In genomic region chr2:72155737-72156136, GRCh38 we compare ENCODE assay signal across 26 cellular contexts. TPM values are rescaled to one million over a fixed set of nuclear protein-coding genes. Genes with fewer than 3 reads are reported as not detected.
"Had no signal": no experiment of that assay in that cellular context is flagged by ENCODE, and none has a peak within 500 bp of the region (broad histone marks: within the 10 kb centered on the region; RNA-seq: fewer than 3 reads in every experiment).

No MANE protein-coding gene starts in this region.

- H3K4me1 ChIP-seq: body of pancreas, SJCRH30 had no signal

- DNase-seq: activated CD4-positive, alpha-beta memory T cell treated with anti-CD3 and anti-CD28 coated beads for 36 hours; activated CD4-positive, alpha-beta T cell treated with anti-CD3 and anti-CD28 coated beads, Interleukin-2, amount 10 ng/mL, durations not matched to agents 7 days and 5 days; activated CD4-positive, CD25-positive, alpha-beta regulatory T cell; activated gamma-delta T cell treated with Interleukin-2 at 50 U/mL for 16 hours; activated naive CD4-positive, alpha-beta T cell treated with anti-CD3 and anti-CD28 coated beads, Interleukin-2, amount 10 ng/mL, durations not matched to agents 7 days and 5 days; activated naive CD8-positive, alpha-beta T cell treated with anti-CD3 and anti-CD28 coated beads for 36 hours; activated T-cell treated with anti-CD3 and anti-CD28 coated beads, Interleukin-2, amount 50 U/mL, for 48 hours; body of pancreas; KG1; NCI-H1048; NCI-H146; NCI-H187 treated with DMSO at 0.1 percent for 48 hours; NCI-H2081 treated with DMSO at 0.1 percent for 48 hours; NCI-H2227 treated with DMSO at 0.1 percent for 48 hours; NCI-H446 treated with DMSO at 0.1 percent for 48 hours; NCI-H526; NCI-H774; Right ventricle myocardium superior; RPMI8226; SJCRH30; SK-N-SH; T-helper 1 cell had no signal

- H3K36me3 ChIP-seq: SJCRH30 had no signal

- H3K9me3 ChIP-seq: body of pancreas, SJCRH30, SK-N-SH had no signal

- ATAC-seq: body of pancreas had no signal

- H3K4me3 ChIP-seq: body of pancreas, SJCRH30 had no signal

- H3K27ac ChIP-seq: body of pancreas, SJCRH30, VCaP had no signal

- H3K9ac ChIP-seq: SK-N-SH had no signal

RNA-seq across cellular contexts. Expression of gene CYP26B1, which starts 8.1 kb away (rescaled TPM):
- total RNA-seq: activated CD4-positive, alpha-beta memory T cell treated with anti-CD3 and anti-CD28 coated beads for 36 hours; activated CD4-positive, alpha-beta T cell treated with anti-CD3 and anti-CD28 coated beads, Interleukin-2, amount 10 ng/mL, durations not matched to agents 7 days and 5 days; activated naive CD8-positive, alpha-beta T cell treated with anti-CD3 and anti-CD28 coated beads for 36 hours; activated T-helper 2 cell treated with anti-CD3 and anti-CD28 coated beads, Interferon-gamma antibody, Interleukin-2, Interleukin-4, amounts not matched to agents 10 μg/mL and 5 μg/mL and 100 μg/mL, durations not matched to agents 14 hours and 24 hours and 36 hours; OCI-LY7; T-helper 2 cell treated with Interferon-gamma antibody and Interleukin-4, amounts not matched to agents 100 ng/mL and 5 ng/mL, for 36 hours had no signal
